In the genomic region with DNA sequence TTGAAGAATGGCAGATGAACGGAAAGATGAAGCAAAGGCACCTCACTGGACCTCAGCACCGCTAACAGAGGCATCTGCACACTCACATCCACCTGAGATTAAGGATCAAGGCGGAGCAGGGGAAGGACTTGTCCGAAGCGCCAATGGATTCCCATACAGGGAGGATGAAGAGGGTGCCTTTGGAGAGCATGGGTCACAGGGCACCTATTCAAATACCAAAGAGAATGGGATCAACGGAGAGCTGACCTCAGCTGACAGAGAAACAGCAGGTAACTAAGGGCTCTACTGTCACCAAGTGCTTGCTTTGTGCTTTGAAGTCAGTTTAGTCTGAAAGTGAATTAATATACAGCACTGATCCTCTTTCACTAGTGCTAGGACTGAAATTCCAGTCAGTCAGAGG, we compare ENCODE assay signal across 23 cellular contexts.
"Had no signal": no experiment of that assay in that cellular context is flagged by ENCODE, and none has a peak within 500 bp of the region (broad histone marks: within the 10 kb centered on the region; RNA-seq: fewer than 3 reads in every experiment).

No MANE protein-coding gene starts in this region.

- H3K4me1 ChIP-seq: psoas muscle, sigmoid colon, stomach, thyroid gland, vagina had no signal

- H3K27me3 ChIP-seq: ovary, sigmoid colon, stomach, thyroid gland, vagina had no signal

- H3K9me3 ChIP-seq: mucosa of descending colon, ovary, sigmoid colon, stomach, thyroid gland, vagina had no signal

- H3K4me3 Mint-ChIP-seq: mesothelial cell of epicardium; naive B cell; natural killer cell treated with Interleukin-12 subunit alpha and Interleukin-12 subunit beta and Interleukin-15 and Interleukin-18, amount 100 ng/mL, for 72 hours; stimulated activated effector memory CD8-positive, alpha-beta T cell treated with anti-CD3 and anti-CD28 coated beads, Interleukin-12 subunit alpha, Interleukin-12 subunit beta, amount 100 ng/mL, for 72 hours had no signal

- H3K4me3 ChIP-seq: coronary artery, lung, mucosa of descending colon, ovary, psoas muscle, sigmoid colon, stomach, thyroid gland, vagina had no signal

- H3K27ac ChIP-seq: coronary artery, ovary, psoas muscle, sigmoid colon, stomach, thyroid gland, vagina had no signal

- DNase-seq: dermis blood vessel endothelial cell; effector CD4-positive, alpha-beta T cell; hypothalamus; mesenchymal stem cell; mucosa of descending colon; naive B cell; occipital lobe; ovary; psoas muscle; right cardiac atrium; sigmoid colon; stimulated activated CD4-positive, alpha-beta T cell treated with anti-CD3 and anti-CD28 coated beads, Interleukin-2, amount 100 ng/mL, for 24 hours; stimulated activated CD4-positive, alpha-beta T cell treated with anti-CD3 and anti-CD28 coated beads, Interleukin-4, amount 100 ng/mL, for 24 hours; stimulated activated naive CD4-positive, alpha-beta T cell treated with Interleukin-2 at 50 U/mL for 16 hours; stomach; thyroid gland; trophoblast cell had no signal

- H3K36me3 ChIP-seq: ovary, sigmoid colon, thyroid gland, vagina had no signal

- H3K27me3 Mint-ChIP-seq: naive B cell; natural killer cell treated with Interleukin-12 subunit alpha and Interleukin-12 subunit beta and Interleukin-15 and Interleukin-18, amount 100 ng/mL, for 72 hours had no signal

- H3K4me1 Mint-ChIP-seq: mesothelial cell of epicardium; naive B cell; stimulated activated effector memory CD8-positive, alpha-beta T cell treated with anti-CD3 and anti-CD28 coated beads, Interleukin-12 subunit alpha, Interleukin-12 subunit beta, amount 100 ng/mL, for 72 hours had no signal

- H3K9me3 Mint-ChIP-seq: natural killer cell treated with Interleukin-12 subunit alpha and Interleukin-12 subunit beta and Interleukin-15 and Interleukin-18, amount 100 ng/mL, for 72 hours; stimulated activated effector memory CD8-positive, alpha-beta T cell treated with anti-CD3 and anti-CD28 coated beads, Interleukin-12 subunit alpha, Interleukin-12 subunit beta, amount 100 ng/mL, for 72 hours had no signal

- H3K27ac Mint-ChIP-seq: mesothelial cell of epicardium; natural killer cell treated with Interleukin-12 subunit alpha and Interleukin-12 subunit beta and Interleukin-15 and Interleukin-18, amount 100 ng/mL, for 72 hours; stimulated activated effector memory CD8-positive, alpha-beta T cell treated with anti-CD3 and anti-CD28 coated beads, Interleukin-12 subunit alpha, Interleukin-12 subunit beta, amount 100 ng/mL, for 72 hours had no signal

- H3K36me3 Mint-ChIP-seq: mesothelial cell of epicardium; naive B cell; natural killer cell treated with Interleukin-12 subunit alpha and Interleukin-12 subunit beta and Interleukin-15 and Interleukin-18, amount 100 ng/mL, for 72 hours; stimulated activated effector memory CD8-positive, alpha-beta T cell treated with anti-CD3 and anti-CD28 coated beads, Interleukin-12 subunit alpha, Interleukin-12 subunit beta, amount 100 ng/mL, for 72 hours had no signal
